ENCODE assay signal across 14 cellular contexts in genomic region chr20:58995461-58996225, GRCh38. TPM values are rescaled to one million over a fixed set of nuclear protein-coding genes. Genes with fewer than 3 reads are reported as not detected.
DNase-seq lines count a peak whose midpoint lies in the region; ATAC-seq and TF ChIP-seq lines count a peak whose summit lies in the region.
"Had no signal": no experiment of that assay in that cellular context is flagged by ENCODE, and none has a peak within 500 bp of the region (broad histone marks: within the 10 kb centered on the region; RNA-seq: fewer than 3 reads in every experiment).

No MANE protein-coding gene starts in this region.

- no TSS peak for BruUV-seq in Calu3 (replicated peaks; lab: Mats Ljungman, UMichigan)

- H3K27ac Mint-ChIP-seq in Calu3 (ENCODE audit: unreplicated experiment) (peak overlapping the region; percentile 56), IgD-negative memory B cell (peak overlapping the region in 2 of 3 donors; percentile 23 to 41)

- intact Hi-C loops in Calu3 (cut with micrococcal nuclease; ENCODE audit: unreplicated experiment), result no loop called here

- H3K9me3 Mint-ChIP-seq in Calu3 (ENCODE audit: low read depth, unreplicated experiment) (no peaks in the 10 kb centered on the region), IgD-negative memory B cell (no peaks in the 10 kb centered on the region)
- H3K9me3 Mint-ChIP-seq: immature natural killer cell had no signal

- peak; percentile 24 for DNase-seq in Calu3
- no peak for DNase-seq in neuronal stem cell (ENCODE audit: low spot score)
- no peak for DNase-seq in superior temporal gyrus (ENCODE audit: extremely low spot score)
- DNase-seq in inferior parietal cortex (ENCODE audit: extremely low spot score), result no peak
- DNase-seq: caudate nucleus; DMS153; immature natural killer cell; stimulated activated CD4-positive, alpha-beta T cell treated with anti-CD3 and anti-CD28 coated beads, Interleukin-4, amount 100 ng/mL, for 1 hour; T-helper 9 cell had no signal

- H3K79me1 ChIP-seq in neuronal stem cell (ENCODE audit: low read depth, low read length), result no peaks in the 10 kb centered on the region

- CTCF ChIA-PET in Calu3 (lab: Charles Lee), result interaction anchor here (0.6 to 0.8 kb wide), 2 partner anchors 9 to 14 kb away, joined by 3 to 11 read pairs; no protein-coding TSS in a partner anchor

- no peak overlapping the region for H3K18ac ChIP-seq in neuronal stem cell (ENCODE audit: low read length)

- peak overlapping the region; percentile 57 for H3K9ac ChIP-seq in endocrine pancreas (ENCODE audit: control insufficient read depth, insufficient read depth, low read length)
- no peak overlapping the region for H3K9ac ChIP-seq in neuronal stem cell (ENCODE audit: low read depth, low read length, poor library complexity)

- H3K9me3 ChIP-seq in endocrine pancreas (ENCODE audit: control insufficient read depth, low read length) (no peaks in the 10 kb centered on the region), neuronal stem cell (replicated peaks in 1 of 2; ENCODE audit: control insufficient read depth in 2 of 2, insufficient read depth in 1 of 2, low read depth in 1 of 2, low read length in 2 of 2) (peaks cover 0 to 1% of the 10 kb centered on the region in 2 donors)

- H2BK15ac ChIP-seq in neuronal stem cell (ENCODE audit: low read length), result no peak overlapping the region

- peak overlapping the region; percentile 22 for H3K14ac ChIP-seq in neuronal stem cell (ENCODE audit: low read length)

- no CpG with 5 or more reads among the region's 18 CpGs for WGBS in neuronal stem cell (ENCODE audit: extremely low coverage in 2 of 2, insufficient read length in 2 of 2, insufficient replicate concordance in 1 of 2), 2 donors

- H3K4ac ChIP-seq in neuronal stem cell (ENCODE audit: low read length), result no peak overlapping the region

- H3K27me3 ChIP-seq in endocrine pancreas (ENCODE audit: control insufficient read depth, insufficient read depth, low read length), result no peaks in the 10 kb centered on the region
- no peaks in the 10 kb centered on the region for H3K27me3 ChIP-seq in neuronal stem cell (ENCODE audit: control insufficient read depth in 3 of 3, insufficient read depth in 3 of 3, low read depth in 1 of 3, low read length in 3 of 3)

- no peak overlapping the region for H2BK120ac ChIP-seq in neuronal stem cell (ENCODE audit: low read depth, low read length)

- H2AFZ ChIP-seq in neuronal stem cell (ENCODE audit: low read length), result no peak overlapping the region

- no peak overlapping the region for H3K27ac ChIP-seq in neuronal stem cell (replicated peaks; ENCODE audit: low read length)

- ATAC-seq in GM18868 (IDR thresholded peaks at IDR 0.05; ENCODE audit: unreplicated experiment), result no peak
- no peak for ATAC-seq in GM18909 (IDR thresholded peaks at IDR 0.05; ENCODE audit: poor library complexity, unreplicated experiment)

- H3K36me3 Mint-ChIP-seq in Calu3 (ENCODE audit: insufficient read depth, unreplicated experiment), result peaks cover 84% of the 10 kb centered on the region
- no peaks in the 10 kb centered on the region for H3K36me3 Mint-ChIP-seq in IgD-negative memory B cell

- H3K4me2 ChIP-seq in neuronal stem cell (ENCODE audit: insufficient read depth, low read length, poor library complexity, severe bottlenecking), result no peak overlapping the region

- no peak overlapping the region for H4K8ac ChIP-seq in neuronal stem cell (ENCODE audit: low read depth, low read length)

- H3K36me3 ChIP-seq in endocrine pancreas (ENCODE audit: control insufficient read depth, insufficient read depth, low read length) (no peaks in the 10 kb centered on the region), neuronal stem cell (replicated peaks in 1 of 2; ENCODE audit: control insufficient read depth in 2 of 2, insufficient read depth in 2 of 2, low read length in 2 of 2) (peaks cover 41 to 68% of the 10 kb centered on the region in 2 donors)

- no peak for TF ChIP-seq CTCF in Calu3 (IDR thresholded peaks at IDR 0.05; ENCODE audit: unreplicated experiment)

- H3K4me1 Mint-ChIP-seq in Calu3 (ENCODE audit: low read depth, unreplicated experiment) (peaks cover 17% of the 10 kb centered on the region), IgD-negative memory B cell (peaks cover 5 to 19% (median 18%) of the 10 kb centered on the region in 3 donors)
- H3K4me1 Mint-ChIP-seq: immature natural killer cell had no signal

- H3K4me1 ChIP-seq in endocrine pancreas (ENCODE audit: control insufficient read depth, insufficient read depth, low read length) (peaks cover 7% of the 10 kb centered on the region), neuronal stem cell (ENCODE audit: control insufficient read depth in 2 of 2, insufficient read depth in 1 of 2, low read depth in 1 of 2, low read length in 2 of 2) (no peaks in the 10 kb centered on the region)

- H3K27me3 Mint-ChIP-seq in Calu3 (ENCODE audit: unreplicated experiment) (no peaks in the 10 kb centered on the region), IgD-negative memory B cell (no peaks in the 10 kb centered on the region)

- no peak overlapping the region for H2BK12ac ChIP-seq in neuronal stem cell (ENCODE audit: low read length)

- H2BK5ac ChIP-seq in neuronal stem cell (ENCODE audit: low read length), result no peak overlapping the region

- H3K4me3 Mint-ChIP-seq in Calu3 (ENCODE audit: low read depth, unreplicated experiment), result peak overlapping the region; percentile 0
- H3K4me3 Mint-ChIP-seq in IgD-negative memory B cell, result peak overlapping the region in 1 of 4 donors; percentile 68
- H3K4me3 Mint-ChIP-seq: immature natural killer cell had no signal

- no peak overlapping the region for H2AK5ac ChIP-seq in neuronal stem cell (ENCODE audit: low read depth, low read length)

- H3K23ac ChIP-seq in neuronal stem cell (ENCODE audit: low read depth, low read length, poor library complexity), result no peak overlapping the region

- no peak overlapping the region for H3K4me3 ChIP-seq in endocrine pancreas (ENCODE audit: control insufficient read depth, insufficient read depth, low read length)
- H3K4me3 ChIP-seq in neuronal stem cell (ENCODE audit: low read length in 2 of 2), result no peak overlapping the region

- H4K91ac ChIP-seq in neuronal stem cell (ENCODE audit: low read depth, low read length, poor library complexity), result no peak overlapping the region

RNA-seq across cellular contexts. Expression of gene CTSZ, which starts 11.4 kb away (rescaled TPM):
- 158 and 183 TPM in 2 replicates for total RNA-seq in Calu3 (2022)
- 34.7 TPM for polyA plus RNA-seq in IgD-negative memory B cell
- 32.2 TPM for polyA plus RNA-seq in neuronal stem cell (2013, experiment 1 of 2)
- 31.5 TPM for polyA plus RNA-seq in neuronal stem cell (2013, experiment 2 of 2)

RNA-seq across cellular contexts. Expression of gene NELFCD, which starts 14.6 kb away (rescaled TPM):
- total RNA-seq in Calu3 (2022), result 179 and 181 TPM in 2 replicates
- 79.6 TPM for polyA plus RNA-seq in IgD-negative memory B cell
- 55.6 TPM for polyA plus RNA-seq in neuronal stem cell (2013, experiment 1 of 2)
- 57.2 TPM for polyA plus RNA-seq in neuronal stem cell (2013, experiment 2 of 2)

RNA-seq across cellular contexts. Expression of gene TUBB1, which starts 23.6 kb away (rescaled TPM):
- total RNA-seq in Calu3 (2022), result not detected in 2 replicates
- 7.8 TPM for polyA plus RNA-seq in IgD-negative memory B cell
- not detected for polyA plus RNA-seq in neuronal stem cell (2013, experiment 1 of 2)
- polyA plus RNA-seq in neuronal stem cell (2013, experiment 2 of 2), result not detected
- polyA plus RNA-seq: fibroblast of lung had no signal

RNA-seq across cellular contexts. Expression of gene ATP5F1E, which starts 36.5 kb away (rescaled TPM):
- total RNA-seq in Calu3 (2022), result 108 and 116 TPM in 2 replicates
- polyA plus RNA-seq in IgD-negative memory B cell, result 103 TPM
- polyA plus RNA-seq in neuronal stem cell (2013, experiment 1 of 2), result 74.0 TPM
- polyA plus RNA-seq in neuronal stem cell (2013, experiment 2 of 2), result 75.8 TPM

RNA-seq across cellular contexts. Expression of gene PRELID3B, which starts 46.9 kb away (rescaled TPM):
- 128 and 136 TPM in 2 replicates for total RNA-seq in Calu3 (2022)
- 36.5 TPM for polyA plus RNA-seq in IgD-negative memory B cell
- 21.2 TPM for polyA plus RNA-seq in neuronal stem cell (2013, experiment 1 of 2)
- polyA plus RNA-seq in neuronal stem cell (2013, experiment 2 of 2), result 21.3 TPM
